ENCODE assay signal across 9 cellular contexts in the genomic region with DNA sequence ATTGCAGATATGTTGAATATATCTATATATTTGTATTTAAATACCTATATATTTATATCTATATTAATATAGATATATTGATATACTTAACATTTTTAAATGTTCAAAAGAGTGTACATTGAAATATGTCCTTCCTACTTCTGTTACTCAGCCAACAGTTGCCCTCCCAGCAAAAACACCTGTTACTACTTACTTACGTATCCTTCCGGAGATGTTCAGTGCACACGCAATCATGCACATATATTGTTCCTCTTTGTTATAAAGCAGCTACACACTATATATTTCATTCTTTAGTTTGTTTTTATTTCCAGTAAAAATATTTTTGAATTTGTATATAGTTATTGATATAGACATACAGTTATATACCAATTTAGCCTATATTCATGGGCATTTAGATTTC.
"Had no signal": no experiment of that assay in that cellular context is flagged by ENCODE, and none has a peak within 500 bp of the region (broad histone marks: within the 10 kb centered on the region; RNA-seq: fewer than 3 reads in every experiment).

No MANE protein-coding gene starts in this region.

- H3K27ac ChIP-seq: HL-60, KMS-11 had no signal

- ATAC-seq: HepG2, K562 had no signal

- H3K4me3 Mint-ChIP-seq: IgD-negative memory B cell had no signal

- H3K4me2 ChIP-seq: KMS-11 had no signal

- H3K27me3 Mint-ChIP-seq: IgD-negative memory B cell had no signal

- H3K9ac ChIP-seq: KMS-11 had no signal

- H3K4me3 ChIP-seq: K562 had no signal

- FAIRE-seq: HepG2, HTR-8/SVneo, K562 had no signal

- DNase-seq: IMR-90, KBM-7, KG1 had no signal
